Comparison of ENCODE assay signal across 37 cellular contexts in genomic region chr7:24462984-24463383, GRCh38.
"Had no signal": no experiment of that assay in that cellular context is flagged by ENCODE, and none has a peak within 500 bp of the region (broad histone marks: within the 10 kb centered on the region; RNA-seq: fewer than 3 reads in every experiment).

No MANE protein-coding gene starts in this region.

- H3K27me3 ChIP-seq: adrenal gland, body of pancreas, brain microvascular endothelial cell, breast epithelium had no signal

- H3K4me3 ChIP-seq: adrenal gland, body of pancreas, breast epithelium had no signal

- FAIRE-seq: astrocyte, TTC549 had no signal

- H3K4me1 ChIP-seq: adrenal gland, breast epithelium had no signal

- H3K36me3 ChIP-seq: adrenal gland, brain microvascular endothelial cell, breast epithelium, WERI-Rb-1 had no signal

- ATAC-seq: activated CD4-positive, alpha-beta T cell treated with anti-CD3 and anti-CD28 coated beads for 36 hours; activated CD4-positive, CD25-positive, alpha-beta regulatory T cell treated with anti-CD3 and anti-CD28 coated beads, Interleukin-2, amount 50 U/mL, for 24 hours; activated CD8-positive, alpha-beta memory T cell treated with anti-CD3 and anti-CD28 coated beads, Interleukin-2, amount 10 ng/mL, durations not matched to agents 7 days and 5 days; activated CD8-positive, alpha-beta T cell treated with anti-CD3 and anti-CD28 coated beads, Interleukin-2, amount 10 ng/mL, durations not matched to agents 7 days and 5 days; activated naive CD4-positive, alpha-beta T cell treated with anti-CD3 and anti-CD28 coated beads, Interleukin-2, amount 50 U/mL, for 72 hours; activated T-cell treated with anti-CD3 and anti-CD28 coated beads, Interleukin-2, amount 50 U/mL, for 4 hours; activated T-cell treated with anti-CD3 and anti-CD28 coated beads, Interleukin-2, amount 50 U/mL, for 72 hours; activated T-helper 17 cell treated with anti-CD3 and anti-CD28 coated beads, Interleukin-2, amount 50 U/mL, for 72 hours; body of pancreas; WTC11 had no signal

- DNase-seq: activated CD4-positive, alpha-beta memory T cell treated with anti-CD3 and anti-CD28 coated beads, Interleukin-2, amount 10 ng/mL, durations not matched to agents 7 days and 5 days; activated CD4-positive, alpha-beta T cell treated with anti-CD3 and anti-CD28 coated beads for 1 hour; activated CD4-positive, alpha-beta T cell treated with anti-CD3 and anti-CD28 coated beads for 36 hours; activated CD4-positive, alpha-beta T cell treated with anti-CD3 and anti-CD28 coated beads for 48 hours; activated CD4-positive, alpha-beta T cell treated with anti-CD3 and anti-CD28 coated beads, Interleukin-2, amount 10 ng/mL, durations not matched to agents 7 days and 5 days; activated CD4-positive, alpha-beta T cell treated with anti-CD3 and anti-CD28 coated beads, Interleukin-2, amount 50 U/mL, for 48 hours; activated CD4-positive, CD25-positive, alpha-beta regulatory T cell; activated CD8-positive, alpha-beta memory T cell treated with anti-CD3 and anti-CD28 coated beads for 24 hours; activated CD8-positive, alpha-beta memory T cell treated with anti-CD3 and anti-CD28 coated beads, Interleukin-2, amount 10 ng/mL, durations not matched to agents 7 days and 5 days; activated CD8-positive, alpha-beta memory T cell treated with anti-CD3 and anti-CD28 coated beads, Interleukin-2, amount 50 U/mL, for 48 hours; activated CD8-positive, alpha-beta T cell treated with anti-CD3 and anti-CD28 coated beads, Interleukin-2, amount 10 ng/mL, durations not matched to agents 7 days and 5 days; activated effector memory CD4-positive, alpha-beta T cell treated with anti-CD3 and anti-CD28 coated beads, Interleukin-2, amount 50 U/mL, for 16 hours; activated gamma-delta T cell treated with Interleukin-2 at 50 U/mL for 16 hours; activated naive CD4-positive, alpha-beta T cell; activated naive CD4-positive, alpha-beta T cell treated with anti-CD3 and anti-CD28 coated beads for 36 hours; activated naive CD4-positive, alpha-beta T cell treated with anti-CD3 and anti-CD28 coated beads, Interleukin-2, amount 50 U/mL, for 16 hours; activated naive CD8-positive, alpha-beta T cell treated with anti-CD3 and anti-CD28 coated beads for 36 hours; activated T-cell treated with anti-CD3 and anti-CD28 coated beads, Interleukin-2, amount 50 U/mL, for 1 hour; activated T-cell treated with anti-CD3 and anti-CD28 coated beads, Interleukin-2, amount 50 U/mL, for 4 hours; activated T-cell treated with anti-CD3 and anti-CD28 coated beads, Interleukin-2, amount 50 U/mL, for 72 hours; adrenal gland; amniotic stem cell; aorta; body of pancreas; brain microvascular endothelial cell; central memory CD4-positive, alpha-beta T cell; T-helper 1 cell; T-helper 2 cell; T-helper 9 cell; WERI-Rb-1 had no signal

- H3K27ac ChIP-seq: adrenal gland, body of pancreas, brain microvascular endothelial cell, breast epithelium, WERI-Rb-1 had no signal

- H3K9me3 ChIP-seq: adrenal gland, body of pancreas, breast epithelium had no signal
